In the genomic region with DNA sequence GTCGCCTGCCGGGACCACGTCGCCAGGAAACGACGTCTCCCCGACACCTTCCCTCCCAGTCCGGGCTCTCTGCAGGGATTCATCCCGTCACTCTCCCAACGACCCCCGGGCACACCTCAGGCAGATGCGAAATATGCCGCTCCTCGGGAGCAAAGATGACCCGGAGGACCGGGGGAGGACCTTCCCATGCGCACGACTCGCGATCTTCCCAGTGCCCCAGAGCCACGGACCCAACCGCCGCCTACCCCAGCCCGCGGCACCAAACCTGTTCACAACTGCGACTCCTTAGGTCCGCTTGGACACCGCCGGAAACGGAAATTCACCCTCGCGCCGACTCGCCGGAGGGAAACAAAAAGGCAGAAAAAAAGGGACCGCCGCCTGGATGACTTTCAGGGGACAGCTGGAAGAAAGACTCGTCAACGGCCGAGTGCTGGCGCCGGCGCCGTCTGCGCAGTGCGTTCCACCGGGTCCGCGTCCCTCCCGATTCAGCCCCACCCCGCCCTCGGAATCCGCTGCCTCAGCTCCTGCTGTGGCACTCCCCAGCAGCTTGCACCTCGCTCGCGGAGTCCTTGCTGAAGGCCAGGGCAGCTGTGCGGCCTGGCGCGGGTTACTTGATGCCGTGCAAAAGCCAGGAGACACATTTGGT, we compare ENCODE assay signal across 8 cellular contexts. TPM values are rescaled to one million over a fixed set of nuclear protein-coding genes. Genes with fewer than 3 reads are reported as not detected.
DNase-seq lines count a peak whose midpoint lies in the region; ATAC-seq, FAIRE-seq and TF ChIP-seq lines count a peak whose summit lies in the region.
"Not testable (repeated sequence)": the region's sequence is repeated elsewhere in the genome, so short reads cannot be mapped to it uniquely, and the experiment has no call there.

No MANE protein-coding gene starts in this region.

- H3K14ac ChIP-seq in H1 (ENCODE audit: insufficient read length), result not testable (repeated sequence)
- H3K14ac ChIP-seq in mesenchymal stem cell (ENCODE audit: low read length in 2 of 2), result peak overlapping the region in 1 of 2 experiments; percentile 35

- peak overlapping the region; percentile 57 to 65; a peak in 3 of 4 replicates for H3K4me2 ChIP-seq in H1 (ENCODE audit: insufficient read depth in 1 of 2, low read depth in 2 of 2, low read length in 2 of 2)
- peak overlapping the region; percentile 38 for H3K4me2 ChIP-seq in mesenchymal stem cell (ENCODE audit: low read length, poor library complexity, severe bottlenecking)

- not testable (repeated sequence) for H2AK5ac ChIP-seq in H1 (ENCODE audit: low read depth, low read length); mesenchymal stem cell (ENCODE audit: low read length, severe bottlenecking)

- POLR2A ChIA-PET in CD8-positive, alpha-beta memory T cell (lab: Charles Lee); H1 (lab: Charles Lee; ENCODE audit: partially characterized antibody): not testable (repeated sequence)

- peak overlapping the region; percentile 73 for H3K56ac ChIP-seq in H1 (replicated peaks; ENCODE audit: insufficient read length, low read depth, low read length)

- H3K9me3 Mint-ChIP-seq in CD8-positive, alpha-beta memory T cell, result not testable (repeated sequence)

- not testable (repeated sequence) for H3K23ac ChIP-seq in H1 (ENCODE audit: insufficient read length)
- H3K23ac ChIP-seq in mesenchymal stem cell (ENCODE audit: low read length in 2 of 2), result peak overlapping the region in 1 of 2 experiments; percentile 83

- TF ChIP-seq POLR2A in H1 (IDR thresholded peaks at IDR 0.05; ENCODE audit: control extremely low read depth in 1 of 2, low read depth in 2 of 2, low read length in 2 of 2), result peak; percentile 54 to 70

- not testable (repeated sequence) for H3K79me2 ChIP-seq in H1 (ENCODE audit: control insufficient read depth in 1 of 2, insufficient read depth in 2 of 2, low read length in 2 of 2)

- H3K4me1 Mint-ChIP-seq in CD8-positive, alpha-beta memory T cell, result peaks cover 5 to 11% (median 9%) of the 10 kb centered on the region in 3 donors

- H2AFZ ChIP-seq in H1 (ENCODE audit: low read length), result not testable (repeated sequence)
- H2AFZ ChIP-seq in mesenchymal stem cell (ENCODE audit: low read depth, low read length), result peak overlapping the region; percentile 10

- not testable (repeated sequence) for H2BK15ac ChIP-seq in H1 (ENCODE audit: low read length)
- peak overlapping the region; percentile 15 for H2BK15ac ChIP-seq in mesenchymal stem cell (ENCODE audit: low read depth, poor library complexity, severe bottlenecking)

- H4K8ac ChIP-seq in H1 (ENCODE audit: extremely low read depth, insufficient read depth, low read length) (peak overlapping the region; percentile 97), mesenchymal stem cell (ENCODE audit: low read length) (peak overlapping the region; percentile 54)

- TF ChIP-seq EP300 in H1 (IDR thresholded peaks at IDR 0.05; ENCODE audit: borderline replicate concordance in 1 of 2, low read depth in 2 of 2, low read length in 2 of 2), result not testable (repeated sequence)

- H2BK12ac ChIP-seq in H1 (ENCODE audit: low read depth, low read length); mesenchymal stem cell (ENCODE audit: low read length in 2 of 2): not testable (repeated sequence)

- H3K9ac ChIP-seq in H1 (replicated peaks in 1 of 4; ENCODE audit: extremely low read depth in 1 of 4, low read depth in 3 of 4, low read length in 3 of 4), result peak overlapping the region; percentile 61 to 78 (median 72)
- peak overlapping the region; percentile 92 for H3K9ac ChIP-seq in mesenchymal stem cell (ENCODE audit: low read length)

- peak; percentile 42 to 72 (median 66) for DNase-seq in CD8-positive, alpha-beta memory T cell
- peak; percentile 91 for DNase-seq in HT-29 (ENCODE audit: low spot score)
- DNase-seq in NOMO-1 (lab: John Stamatoyannopoulos, UW; ENCODE audit: unreplicated experiment in 2 of 2), result peak; percentile 50 to 71
- peak; percentile 62 to 86 (median 73) for DNase-seq in activated CD8-positive, alpha-beta memory T cell treated with anti-CD3 and anti-CD28 coated beads for 48 hours (ENCODE audit: low read depth in 2 of 3, low spot score in 2 of 3)
- DNase-seq in H1 (ENCODE audit: low read depth in 1 of 2, low spot score in 2 of 2), result peak; percentile 61 to 92
- DNase-seq in mesenchymal stem cell, result peak; percentile 92
- peak; percentile 56 for DNase-seq in stimulated activated CD8-positive, alpha-beta memory T cell treated with anti-CD3 and anti-CD28 coated beads, Interleukin-12 subunit alpha, Interleukin-12 subunit beta, amount 100 ng/mL, for 1 hour (ENCODE audit: low read depth)

- H3K27ac Mint-ChIP-seq in CD8-positive, alpha-beta memory T cell, result peak overlapping the region; percentile 88 to 97 (median 96)

- not testable (repeated sequence) for H3K9me3 ChIP-seq in CD8-positive, alpha-beta memory T cell (ENCODE audit: low read length); H1 (ENCODE audit: insufficient read depth in 2 of 2, low read depth in 1 of 2, low read length in 1 of 2); mesenchymal stem cell (ENCODE audit: control insufficient read depth, low read length)

- peak overlapping the region; percentile 75 for H3K27ac ChIP-seq in CD8-positive, alpha-beta memory T cell (ENCODE audit: low read depth, low read length)
- H3K27ac ChIP-seq in H1 (ENCODE audit: low read depth, low read length) (peak overlapping the region; percentile 83), mesenchymal stem cell (ENCODE audit: low read length, poor library complexity, severe bottlenecking) (peak overlapping the region; percentile 87)

- not testable (repeated sequence) for H4K91ac ChIP-seq in H1 (replicated peaks; ENCODE audit: insufficient read length, low read length)
- H4K91ac ChIP-seq in mesenchymal stem cell (ENCODE audit: low read length), result peak overlapping the region; percentile 14

- H3K4ac ChIP-seq in H1 (replicated peaks; ENCODE audit: insufficient read length, low read depth, low read length), result not testable (repeated sequence)
- peak overlapping the region in 1 of 2 experiments; percentile 79 for H3K4ac ChIP-seq in mesenchymal stem cell (ENCODE audit: low read depth in 1 of 2, low read length in 2 of 2)

- H3K36me3 Mint-ChIP-seq in CD8-positive, alpha-beta memory T cell, result not testable (repeated sequence)

- WGBS in H1 (ENCODE audit: extremely low coverage in 1 of 2, insufficient coverage in 1 of 2, insufficient read length in 1 of 2, insufficient replicate concordance in 2 of 2, low coverage in 1 of 2, low lambda C conversion rate in 2 of 2, missing lambda C conversion rate in 1 of 2), 2 experiments, result 0% methylated on average over 31 of the region's 60 CpGs; no CpG with 5 or more reads in 1 of the 2 experiments
- 0% methylated on average over 24 of the region's 60 CpGs for WGBS in mesenchymal stem cell

- not testable (repeated sequence) for TF ChIP-seq CTCF in H1 (IDR thresholded peaks at IDR 0.05; ENCODE audit: control extremely low read depth in 1 of 3, insufficient read depth in 1 of 3, low read depth in 1 of 3, low read length in 3 of 3)

- H3K4me1 ChIP-seq in CD8-positive, alpha-beta memory T cell (ENCODE audit: insufficient read depth, low read length); H1 (replicated peaks in 1 of 4; ENCODE audit: control insufficient read depth in 3 of 4, insufficient read depth in 4 of 4, low read length in 3 of 4); mesenchymal stem cell (ENCODE audit: control insufficient read depth, insufficient read depth, low read depth, low read length): not testable (repeated sequence)

- not testable (repeated sequence) for H3K18ac ChIP-seq in H1 (ENCODE audit: extremely low read depth, low read length)
- peak overlapping the region in 1 of 2 experiments; percentile 84 for H3K18ac ChIP-seq in mesenchymal stem cell (ENCODE audit: low read depth in 1 of 2, low read length in 2 of 2)

- FAIRE-seq in H1 (lab: Jason Lieb, UNC), result not testable (repeated sequence)

- CTCF ChIA-PET in CD8-positive, alpha-beta memory T cell (lab: Charles Lee); H1 (lab: Charles Lee; ENCODE audit: partially characterized antibody): not testable (repeated sequence)

- not testable (repeated sequence) for TF ChIP-seq RAD21 in H1 (IDR thresholded peaks at IDR 0.05 in 1 of 2, conservative IDR thresholded peaks at IDR 0.05 in 1 of 2; ENCODE audit: low read depth in 2 of 2, low read length in 2 of 2)

- H3K27me3 ChIP-seq in CD8-positive, alpha-beta memory T cell (ENCODE audit: insufficient read depth, low read length, poor library complexity, severe bottlenecking); H1 (replicated peaks in 1 of 4; ENCODE audit: control insufficient read depth in 3 of 4, extremely low read depth in 1 of 4, insufficient read depth in 3 of 4, low read length in 3 of 4); mesenchymal stem cell (ENCODE audit: control insufficient read depth in 1 of 2, insufficient read depth in 1 of 2, low read length in 2 of 2): not testable (repeated sequence)

- H3K4me3 ChIP-seq in CD8-positive, alpha-beta memory T cell (ENCODE audit: low read length), result peak overlapping the region; percentile 76
- H3K4me3 ChIP-seq in H1 (ENCODE audit: extremely low read depth in 1 of 4, insufficient read depth in 2 of 4, low read depth in 3 of 4, low read length in 4 of 4) (peak overlapping the region; percentile 57 to 71 (median 67)), mesenchymal stem cell (ENCODE audit: insufficient read depth in 1 of 2, low read depth in 1 of 2, low read length in 2 of 2) (peak overlapping the region; percentile 71 to 88)

- peak overlapping the region; percentile 73; the same call in 1 of the 2 replicates for H2BK5ac ChIP-seq in H1 (ENCODE audit: low read depth, low read length)
- peak overlapping the region; percentile 48 for H2BK5ac ChIP-seq in mesenchymal stem cell (ENCODE audit: low read depth, low read length, poor library complexity, severe bottlenecking)

- not testable (repeated sequence) for H3K79me1 ChIP-seq in H1 (ENCODE audit: low read depth, low read length); mesenchymal stem cell (replicated peaks; ENCODE audit: low read length, poor library complexity, severe bottlenecking)

- peak; percentile 87 for ATAC-seq in GM21367 (IDR thresholded peaks at IDR 0.05; ENCODE audit: unreplicated experiment)

- peak overlapping the region; percentile 44 for H4K5ac ChIP-seq in H1 (ENCODE audit: insufficient read length, low read depth, low read length)

- not testable (repeated sequence) for H3K27me3 Mint-ChIP-seq in CD8-positive, alpha-beta memory T cell

- H3K23me2 ChIP-seq in H1 (ENCODE audit: low read depth, low read length), result not testable (repeated sequence)

- not testable (repeated sequence) for H2BK120ac ChIP-seq in H1 (replicated peaks; ENCODE audit: low read depth, low read length); mesenchymal stem cell (ENCODE audit: low read depth, low read length)

- H3K4me3 Mint-ChIP-seq in CD8-positive, alpha-beta memory T cell, result peak overlapping the region; percentile 96 to 100 (median 97)

- not testable (repeated sequence) for H4K20me1 ChIP-seq in H1 (replicated peaks in 1 of 2; ENCODE audit: control insufficient read depth in 1 of 2, insufficient read depth in 2 of 2, low read length in 2 of 2)

- H2BK20ac ChIP-seq in H1 (ENCODE audit: low read length), result not testable (repeated sequence)

- H3K36me3 ChIP-seq in CD8-positive, alpha-beta memory T cell (ENCODE audit: insufficient read depth, low read length); H1 (ENCODE audit: control insufficient read depth in 2 of 4, insufficient read depth in 4 of 4, low read length in 3 of 4); mesenchymal stem cell (ENCODE audit: control insufficient read depth in 1 of 2, insufficient read depth in 2 of 2, low read depth in 1 of 2, low read length in 2 of 2): not testable (repeated sequence)

RNA-seq across cellular contexts. Expression of a gene that starts 29.9 kb away (rescaled TPM):
- total RNA-seq in CD8-positive, alpha-beta memory T cell, result 1 to 10 TPM; 5.1 TPM
- polyA plus RNA-seq in CD8-positive, alpha-beta memory T cell, result 0.23 TPM
- 6.5 and 7.1 TPM in 2 replicates for total RNA-seq in HT-29 (2014; rRNA removed; shearing (Covaris generic))
- total RNA-seq in H1 (2021; fragmentation: NEBNext Ultra II Directional; extraction: Animal tissue kit (Norgen Biotek cat#: 25700)), result 7.2 and 7.7 TPM in 2 replicates
- 9.3 and 10.9 TPM in 2 replicates for polyA plus RNA-seq in H1 (2011; rRNA removed)
- 14.3 TPM for polyA plus RNA-seq in H1 (2011; cell fraction: cytosol; rRNA removed)
- 46.9 TPM for polyA plus RNA-seq in H1 (2011; cell fraction: nucleus; rRNA removed)
- polyA plus RNA-seq in H1 (2012, experiment 1 of 2), result 10.1 to 11.8 TPM (median 10.9 TPM) in 4 replicates
- polyA plus RNA-seq in H1 (2012, experiment 2 of 2), result 0.97 TPM
- 8.6 TPM for polyA plus RNA-seq in H1 (2013, experiment 1 of 2)
- 6.1 TPM for polyA plus RNA-seq in H1 (2013, experiment 2 of 2)
- polyA minus RNA-seq in H1 (2011; rRNA and poly(A)+ RNA removed), result 5.2 and 7.9 TPM in 2 replicates
- polyA minus RNA-seq in H1 (2011; cell fraction: cytosol; rRNA and poly(A)+ RNA removed), result 2.5 TPM
- polyA minus RNA-seq in H1 (2011; cell fraction: nucleus; rRNA and poly(A)+ RNA removed), result 11.1 TPM
- polyA plus RNA-seq in mesenchymal stem cell (2013, experiment 1 of 2), result 3.1 TPM
- polyA plus RNA-seq in mesenchymal stem cell (2013, experiment 2 of 2), result 2.6 TPM

Comparison
In these comparisons a context has a peak if more than half of its experiments do, and no peak if none do; other contexts are left out.
1. Peak in every context shown above with its lines: DNase-seq, ATAC-seq, H3K4me3 ChIP-seq and H3K27ac ChIP-seq.